ENCODE assay signal across 8 cellular contexts in genomic region chr6:87155920-87156600, GRCh38. TPM values are rescaled to one million over a fixed set of nuclear protein-coding genes. Genes with fewer than 3 reads are reported as not detected.
DNase-seq lines count a peak whose midpoint lies in the region; ATAC-seq, FAIRE-seq and TF ChIP-seq lines count a peak whose summit lies in the region.

No MANE protein-coding gene starts in this region.

- TF ChIP-seq CTCF in BE2C (IDR thresholded peaks at IDR 0.05; ENCODE audit: low read depth, low read length): no peak
- no peak for TF ChIP-seq CTCF in kidney (IDR thresholded peaks at IDR 0.05; ENCODE audit: borderline replicate concordance, extremely low read depth, insufficient read depth)

- DNase-seq in BE2C (peak; percentile 61), UCSD-AML1 (lab: John Stamatoyannopoulos, UW; ENCODE audit: unreplicated experiment) (peak; percentile 78), caudate nucleus (lab: John Stamatoyannopoulos, UW) (peak in 42 of 61 donors; percentile 13 to 82 (median 46)), kidney (peak; percentile 88), epidermal melanocyte (ENCODE audit: insufficient read length, low spot score) (no peak)
- peak; percentile 15 for DNase-seq in Jurkat, Clone E6-1 (ENCODE audit: low read depth, low spot score)
- DNase-seq in stimulated activated CD4-positive, alpha-beta T cell treated with anti-CD3 and anti-CD28 coated beads, Interleukin-15, amount 100 ng/mL, for 24 hours: peak; percentile 72

- no peak for FAIRE-seq in kidney (lab: Jason Lieb, UNC)

- peak overlapping the region; percentile 84 to 93 for H3K9ac ChIP-seq in kidney (ENCODE audit: low read length in 2 of 2)

- H3K4me3 ChIP-seq in BE2C (ENCODE audit: low read depth, low read length) (peak overlapping the region; percentile 79), kidney (ENCODE audit: low read length in 2 of 2) (peak overlapping the region; percentile 80 to 86)
- H3K4me3 ChIP-seq in Jurkat, Clone E6-1 (ENCODE audit: low read length): peak overlapping the region; percentile 93

- intact Hi-C loops in kidney (cut with DNase I): no loop called here

- peak; percentile 0 for ATAC-seq in GM19025 (IDR thresholded peaks at IDR 0.05; ENCODE audit: low read depth, unreplicated experiment)

- no peaks in the 10 kb centered on the region for H3K9me3 ChIP-seq in BE2C
- H3K9me3 ChIP-seq in kidney (ENCODE audit: control insufficient read depth in 1 of 2, low read length in 2 of 2): no peaks in the 10 kb centered on the region

- H3K4me1 ChIP-seq in BE2C (peaks cover 5% of the 10 kb centered on the region; the same call in 1 of the 2 replicates), kidney (ENCODE audit: control insufficient read depth in 1 of 2, insufficient read depth in 1 of 2, low read depth in 1 of 2, low read length in 2 of 2) (peaks cover 0 to 5% of the 10 kb centered on the region in 2 donors)

- H3K27ac ChIP-seq in caudate nucleus (ENCODE audit: low read depth, low read length) (peak overlapping the region; percentile 99), kidney (ENCODE audit: low read depth in 2 of 2, low read length in 2 of 2) (peak overlapping the region; percentile 97)

- H3K36me3 ChIP-seq in BE2C (peaks cover 9% of the 10 kb centered on the region), kidney (ENCODE audit: control insufficient read depth in 1 of 2, insufficient read depth in 2 of 2, low read length in 2 of 2) (no peaks in the 10 kb centered on the region)

- no peaks in the 10 kb centered on the region for H3K27me3 ChIP-seq in BE2C

RNA-seq across cellular contexts. Expression of gene ZNF292, which starts 0.7 kb away (rescaled TPM):
- 38.8 TPM for polyA plus RNA-seq in BE2C (2012; ENCODE audit: insufficient read depth, insufficient read length, low read depth)
- polyA plus RNA-seq in Jurkat, Clone E6-1 (2012; ENCODE audit: insufficient read depth, insufficient read length): 10.3 TPM
- total RNA-seq in kidney: 52.3 TPM
- polyA plus RNA-seq in kidney (ENCODE audit: insufficient read depth, low read depth, low replicate concordance): 3.4 TPM
